In the genomic region with DNA sequence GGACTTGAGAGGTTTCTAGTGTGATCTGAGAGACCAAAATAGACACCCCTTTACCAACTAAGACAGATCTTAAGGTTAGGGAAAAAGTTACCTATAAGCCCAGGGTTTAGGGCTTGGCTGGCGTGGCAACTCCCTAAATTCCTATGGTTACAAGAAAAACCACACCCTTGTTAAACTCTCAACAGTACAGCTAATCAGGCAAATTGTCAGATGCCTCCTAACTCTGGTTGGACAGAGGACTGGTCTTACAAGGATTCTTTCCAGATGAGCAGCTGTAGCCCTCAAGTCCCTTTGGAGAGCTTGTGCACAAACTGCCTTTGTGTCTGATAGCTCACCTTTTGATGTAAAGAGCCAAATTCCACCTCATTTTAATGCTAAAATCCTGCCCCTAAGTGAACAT, we compare ENCODE assay signal across 6 cellular contexts.
DNase-seq lines count a peak whose midpoint lies in the region; ATAC-seq, FAIRE-seq and TF ChIP-seq lines count a peak whose summit lies in the region.
"Not testable (repeated sequence)": the region's sequence is repeated elsewhere in the genome, so short reads cannot be mapped to it uniquely, and the experiment has no call there.

No MANE protein-coding gene starts in this region.

- not testable (repeated sequence) for H3K79me2 ChIP-seq in keratinocyte (ENCODE audit: control insufficient read depth, insufficient read depth, low read length)

- H3K9ac ChIP-seq in keratinocyte (ENCODE audit: control insufficient read depth, extremely low read depth, insufficient read depth, low read length) = not testable (repeated sequence)

- not testable (repeated sequence) for H3K9me1 ChIP-seq in keratinocyte (ENCODE audit: control insufficient read depth, extremely low read depth, insufficient read depth, low read length)

- peak; percentile 68 for ATAC-seq in RWPE2 (ENCODE audit: low read depth)

- TF ChIP-seq CTCF in RWPE2 (IDR thresholded peaks at IDR 0.05; ENCODE audit: poor library complexity, severe bottlenecking); bronchial epithelial cell (IDR thresholded peaks at IDR 0.05; ENCODE audit: insufficient read depth, low read length, severe bottlenecking); fibroblast of villous mesenchyme (IDR thresholded peaks at IDR 0.05; ENCODE audit: insufficient read depth, low read depth, low read length); keratinocyte (optimal IDR thresholded peaks at IDR 0.05 in 1 of 3, IDR thresholded peaks at IDR 0.05 in 1 of 3, conservative IDR thresholded peaks at IDR 0.05 in 1 of 3; ENCODE audit: extremely low read depth in 1 of 3, insufficient read depth in 2 of 3, low read length in 3 of 3): not testable (repeated sequence)

- not testable (repeated sequence) for H3K36me3 ChIP-seq in RWPE2 (ENCODE audit: low read depth); bronchial epithelial cell (ENCODE audit: control insufficient read depth, insufficient read depth, low read length); keratinocyte (ENCODE audit: control insufficient read depth in 2 of 2, extremely low read depth in 1 of 2, insufficient read depth in 2 of 2, low read length in 2 of 2)

- dilution Hi-C loops in keratinocyte (cut with MboI; ENCODE audit: extremely low pct_ligation_motif_present, low sequenced_read_pairs) = not testable (repeated sequence)

- not testable (repeated sequence) for H3K4me1 ChIP-seq in RWPE2 (ENCODE audit: insufficient read depth, poor library complexity, severe bottlenecking); keratinocyte (ENCODE audit: control insufficient read depth, extremely low read depth, insufficient read depth, low read length)

- not testable (repeated sequence) for FAIRE-seq in bronchial epithelial cell (lab: Jason Lieb, UNC)
- peak; percentile 86 for FAIRE-seq in keratinocyte (lab: Jason Lieb, UNC)

- peak; percentile 20 for DNase-seq in M059J (ENCODE audit: low read depth)
- DNase-seq in RWPE2 (ENCODE audit: low spot score); keratinocyte (ENCODE audit: low read depth, low spot score): not testable (repeated sequence)
- DNase-seq in bronchial epithelial cell (ENCODE audit: low read depth) = peak; percentile 43
- peak; percentile 31 for DNase-seq in fibroblast of villous mesenchyme (ENCODE audit: low read depth)
- DNase-seq in myocyte (ENCODE audit: low read depth) = peak; percentile 60

- H2AFZ ChIP-seq in keratinocyte (ENCODE audit: control insufficient read depth, low read length) = not testable (repeated sequence)

- H3K9me3 ChIP-seq in RWPE2 (ENCODE audit: severe bottlenecking); keratinocyte (ENCODE audit: control insufficient read depth, low read depth, low read length): not testable (repeated sequence)

- H3K4me3 ChIP-seq in RWPE2 (ENCODE audit: severe bottlenecking); bronchial epithelial cell (ENCODE audit: low read depth, low read length); fibroblast of villous mesenchyme (ENCODE audit: low read depth, low read length); keratinocyte (ENCODE audit: control insufficient read depth in 2 of 3, extremely low read depth in 1 of 3, insufficient read depth in 2 of 3, low read depth in 1 of 3, low read length in 3 of 3): not testable (repeated sequence)

- not testable (repeated sequence) for H3K27me3 ChIP-seq in RWPE2 (ENCODE audit: insufficient read depth, poor library complexity, severe bottlenecking); bronchial epithelial cell (ENCODE audit: control insufficient read depth, insufficient read depth, low read length); keratinocyte (ENCODE audit: control insufficient read depth, extremely low read depth, insufficient read depth, low read length)

- H3K27ac ChIP-seq in RWPE2 (ENCODE audit: poor library complexity, severe bottlenecking); keratinocyte (ENCODE audit: control insufficient read depth, insufficient read depth, low read length): not testable (repeated sequence)

- not testable (repeated sequence) for H3K4me2 ChIP-seq in keratinocyte (ENCODE audit: control insufficient read depth, extremely low read depth, insufficient read depth, low read depth, low read length)

- H4K20me1 ChIP-seq in keratinocyte (ENCODE audit: control insufficient read depth, extremely low read depth, insufficient read depth, low read length) = not testable (repeated sequence)
